Comparison of ENCODE assay signal across 35 cellular contexts in the genomic region with DNA sequence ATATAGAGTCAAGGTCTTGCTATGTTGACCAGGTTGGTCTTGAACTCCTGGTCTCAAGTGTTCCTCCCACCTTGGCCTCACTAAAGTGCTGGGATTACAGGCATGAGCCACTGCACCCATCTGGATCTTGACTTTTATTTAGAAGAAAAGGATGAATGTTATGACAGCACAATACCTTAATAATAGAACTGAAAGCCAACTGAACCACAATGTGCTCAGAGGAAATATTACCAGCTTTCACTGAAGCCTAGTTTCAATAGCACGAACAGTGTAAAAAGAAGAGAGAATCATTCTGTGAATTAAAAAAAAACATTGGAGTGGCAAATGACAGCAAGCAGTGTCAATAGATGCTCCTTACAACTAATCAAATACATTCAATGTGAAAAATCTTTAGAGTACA.
DNase-seq lines count a peak whose midpoint lies in the region; ATAC-seq and TF ChIP-seq lines count a peak whose summit lies in the region.
"Had no signal": no experiment of that assay in that cellular context is flagged by ENCODE, and none has a peak within 500 bp of the region (broad histone marks: within the 10 kb centered on the region; RNA-seq: fewer than 3 reads in every experiment).

No MANE protein-coding gene starts in this region.

- POLR2A ChIA-PET in HEK293T (lab: Yijun Ruan, JAX) = no interaction called here

- H3K27me3 ChIP-seq in GM06990 (replicated peaks; ENCODE audit: control insufficient read depth, insufficient read depth, low read length) = peaks cover under 1% of the 10 kb centered on the region
- H3K27me3 ChIP-seq: cardiac muscle cell, colonic mucosa, sigmoid colon, tibial nerve had no signal

- CTCF ChIA-PET in HEK293T (lab: Yijun Ruan, JAX) = no interaction called here

- peak; percentile 76 for ATAC-seq in GM18519 (IDR thresholded peaks at IDR 0.05; ENCODE audit: low FRiP score, unreplicated experiment)
- peak; percentile 76 for ATAC-seq in HG02852 (IDR thresholded peaks at IDR 0.05; ENCODE audit: unreplicated experiment)
- peak; percentile 64 for ATAC-seq in HG03521 (IDR thresholded peaks at IDR 0.05; ENCODE audit: unreplicated experiment)
- ATAC-seq in GM19023 (IDR thresholded peaks at IDR 0.05; ENCODE audit: unreplicated experiment) = no peak
- ATAC-seq: A549; activated naive CD8-positive, alpha-beta T cell treated with anti-CD3 and anti-CD28 coated beads, Interleukin-2, amount 50 U/mL, for 24 hours; activated T-cell treated with anti-CD3 and anti-CD28 coated beads, Interleukin-2, amount 50 U/mL, for 4 hours; left cardiac atrium; natural killer cell treated with Interleukin-12 subunit alpha and Interleukin-12 subunit beta and Interleukin-15 and Interleukin-18, amount 100 ng/mL, for 72 hours; PC-3 had no signal

- peak; percentile 24 for DNase-seq in GM06990 (ENCODE audit: extremely low read depth, insufficient read length)
- no peak for DNase-seq in HEK293T (ENCODE audit: extremely low spot score)
- DNase-seq in activated CD4-positive, CD25-positive, alpha-beta regulatory T cell (lab: John Stamatoyannopoulos, UW) = no peak
- DNase-seq in NCI-H2081 treated with DMSO at 0.1 percent for 48 hours (lab: John Stamatoyannopoulos, UW) = no peak
- DNase-seq: activated B cell treated with CpG ODN at 0.5 μM for 24 hours; activated CD4-positive, alpha-beta T cell treated with anti-CD3 and anti-CD28 coated beads, Interleukin-2, amount 50 U/mL, for 1 hour; activated naive CD8-positive, alpha-beta T cell treated with anti-CD3 and anti-CD28 coated beads, Interleukin-2, amount 50 U/mL, for 24 hours; activated T-cell treated with anti-CD3 and anti-CD28 coated beads, Interleukin-2, amount 50 U/mL, for 4 hours; AML-193; Calu3; CD4-positive, CD25-positive, alpha-beta regulatory T cell; colonic mucosa; effector CD4-positive, alpha-beta T cell; GDM1; HCEC 1CT; hippocampal formation; left cardiac atrium; MV-4-11; NCI-H1694; NCI-H524; PC-3; sigmoid colon; stimulated activated CD4-positive, alpha-beta T cell treated with anti-CD3 and anti-CD28 coated beads, Interleukin-12 subunit alpha, Interleukin-12 subunit beta, amount 100 ng/mL, for 4 hours; stimulated activated CD4-positive, alpha-beta T cell treated with anti-CD3 and anti-CD28 coated beads, Interleukin-4, amount 100 ng/mL, for 1 hour; T-helper 1 cell had no signal

- TF ChIP-seq CTCF in GM06990 (IDR thresholded peaks at IDR 0.05; ENCODE audit: insufficient read depth, low read length, poor library complexity, severe bottlenecking) = no peak

- H3K4me3 ChIP-seq in GM06990 (replicated peaks; ENCODE audit: low read depth, low read length) = no peak overlapping the region
- H3K4me3 ChIP-seq: A549, cardiac muscle cell, colonic mucosa, lung, sigmoid colon, SK-N-MC, tibial nerve had no signal

- no peaks in the 10 kb centered on the region for H3K36me3 ChIP-seq in GM06990 (ENCODE audit: control insufficient read depth, insufficient read depth, low read length)
- H3K36me3 ChIP-seq: cardiac muscle cell, colonic mucosa, sigmoid colon, tibial nerve had no signal

TF ChIP-seq in HEK293T, 16 proteins besides CTCF, POLR2A, EP300 and RAD21:
- TF ChIP-seq TARDBP (IDR thresholded peaks at IDR 0.05) = no peak
- TF ChIP-seq FOXM1 (IDR thresholded peaks at IDR 0.05; ENCODE audit: borderline replicate concordance) = no peak
- no peak for TF ChIP-seq ZNF384 (IDR thresholded peaks at IDR 0.05)
- no peak for TF ChIP-seq FOXA1 (IDR thresholded peaks at IDR 0.05)
- no peak for TF ChIP-seq ELF4 (IDR thresholded peaks at IDR 0.05)
- TF ChIP-seq NFRKB (IDR thresholded peaks at IDR 0.05) = no peak
- TF ChIP-seq LEF1 (IDR thresholded peaks at IDR 0.05; ENCODE audit: borderline replicate concordance) = no peak
- no peak for TF ChIP-seq HDGF (IDR thresholded peaks at IDR 0.05; ENCODE audit: borderline replicate concordance)
- no peak for TF ChIP-seq CTBP1 (IDR thresholded peaks at IDR 0.05; ENCODE audit: borderline replicate concordance)
- TF ChIP-seq SP1 (IDR thresholded peaks at IDR 0.05) = no peak
- no peak for TF ChIP-seq ARNT (IDR thresholded peaks at IDR 0.05)
- TF ChIP-seq FOXK2 (IDR thresholded peaks at IDR 0.05) = no peak
- no peak for TF ChIP-seq L3MBTL2 (conservative IDR thresholded peaks at IDR 0.05)
- no peak for TF ChIP-seq PKNOX1 (IDR thresholded peaks at IDR 0.05)
- no peak for TF ChIP-seq BHLHE40 (IDR thresholded peaks at IDR 0.05; ENCODE audit: borderline replicate concordance)
